34 cellular contexts compared by ENCODE assay signal in the genomic region with DNA sequence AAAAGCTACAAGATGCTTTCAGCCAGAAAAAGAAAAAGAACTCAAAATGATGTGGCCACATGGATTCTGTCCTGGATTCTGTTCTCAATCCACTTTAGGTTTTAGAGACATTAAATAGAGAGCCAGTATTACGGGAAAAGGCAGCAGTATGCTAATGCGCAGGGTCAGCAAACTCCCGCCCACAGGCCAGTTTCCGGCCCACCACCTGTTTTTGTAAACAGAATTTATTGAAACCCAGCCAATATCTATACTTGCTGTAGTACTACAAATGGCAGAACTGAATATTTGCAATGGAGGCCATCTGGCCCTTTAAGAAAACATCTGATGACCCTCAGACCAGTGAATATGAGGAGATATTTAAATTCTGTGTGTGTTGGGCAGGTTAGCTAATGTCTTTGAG.
"Had no signal": no experiment of that assay in that cellular context is flagged by ENCODE, and none has a peak within 500 bp of the region (broad histone marks: within the 10 kb centered on the region; RNA-seq: fewer than 3 reads in every experiment).

No MANE protein-coding gene starts in this region.

- H3K27ac Mint-ChIP-seq: activated B cell treated with CpG ODN at 0.5 μM for 24 hours; activated CD8-positive, alpha-beta T cell treated with anti-CD3 and anti-CD28 coated beads for 36 hours; activated naive CD4-positive, alpha-beta T cell treated with anti-CD3 and anti-CD28 coated beads, Interleukin-2, amount 50 U/mL, for 24 hours; activated naive CD8-positive, alpha-beta T cell treated with anti-CD3 and anti-CD28 coated beads, Interleukin-2, amount 10 ng/mL, durations not matched to agents 7 days and 5 days; activated T-cell treated with anti-CD3 and anti-CD28 coated beads, Interleukin-2, amount 50 U/mL, for 72 hours; activated T-helper 17 cell treated with anti-CD3 and anti-CD28 coated beads, Interleukin-2, amount 50 U/mL, for 72 hours had no signal

- H3K4me1 Mint-ChIP-seq: activated B cell treated with CpG ODN at 0.5 μM for 24 hours; activated naive CD4-positive, alpha-beta T cell treated with anti-CD3 and anti-CD28 coated beads, Interleukin-2, amount 50 U/mL, for 24 hours; activated naive CD8-positive, alpha-beta T cell treated with anti-CD3 and anti-CD28 coated beads, Interleukin-2, amount 10 ng/mL, durations not matched to agents 7 days and 5 days; activated T-helper 17 cell treated with anti-CD3 and anti-CD28 coated beads, Interleukin-2, amount 50 U/mL, for 72 hours; central memory CD8-positive, alpha-beta T cell had no signal

- H3K9me3 ChIP-seq: ascending aorta, colonic mucosa, Peyer's patch had no signal

- H3K4me1 ChIP-seq: ascending aorta, colonic mucosa, Peyer's patch had no signal

- H3K27me3 ChIP-seq: ascending aorta, cardiac muscle cell, colonic mucosa, Peyer's patch had no signal

- DNase-seq: activated B cell treated with CpG ODN at 0.5 μM for 24 hours; activated CD4-positive, alpha-beta T cell treated with anti-CD3 and anti-CD28 coated beads for 4 hours; activated CD4-positive, CD25-positive, alpha-beta regulatory T cell treated with anti-CD3 and anti-CD28 coated beads, Interleukin-2, amount 50 U/mL, for 72 hours; activated CD8-positive, alpha-beta T cell treated with anti-CD3 and anti-CD28 coated beads for 36 hours; activated effector memory CD4-positive, alpha-beta T cell treated with anti-CD3 and anti-CD28 coated beads, Interleukin-2, amount 50 U/mL, for 16 hours; activated naive CD4-positive, alpha-beta T cell; activated naive CD8-positive, alpha-beta T cell treated with anti-CD3 and anti-CD28 coated beads, Interleukin-2, amount 10 ng/mL, durations not matched to agents 7 days and 5 days; activated T-cell treated with anti-CD3 and anti-CD28 coated beads, Interleukin-2, amount 50 U/mL, for 1 hour; activated T-cell treated with anti-CD3 and anti-CD28 coated beads, Interleukin-2, amount 50 U/mL, for 72 hours; amygdala; colonic mucosa; MM.1S; MV-4-11; NCI-H1105 treated with DMSO at 0.1 percent for 48 hours; NCI-H1436; NCI-H187; NCI-H2029 treated with DMSO at 0.1 percent for 48 hours; NCI-H2227 treated with DMSO at 0.1 percent for 48 hours; NCI-H446; NCI-H510A treated with DMSO at 0.1 percent for 48 hours; NCI-H526 treated with DMSO at 0.1 percent for 48 hours; Peyer's patch; SW 1271; T-helper 1 cell; T-helper 2 cell; T-helper 9 cell had no signal

- H3K9me3 Mint-ChIP-seq: activated B cell treated with CpG ODN at 0.5 μM for 24 hours; activated CD8-positive, alpha-beta T cell treated with anti-CD3 and anti-CD28 coated beads for 36 hours; activated naive CD4-positive, alpha-beta T cell treated with anti-CD3 and anti-CD28 coated beads, Interleukin-2, amount 50 U/mL, for 24 hours; activated naive CD8-positive, alpha-beta T cell treated with anti-CD3 and anti-CD28 coated beads, Interleukin-2, amount 10 ng/mL, durations not matched to agents 7 days and 5 days; activated T-cell treated with anti-CD3 and anti-CD28 coated beads, Interleukin-2, amount 50 U/mL, for 72 hours had no signal

- H3K27ac ChIP-seq: ascending aorta, cardiac muscle cell, colonic mucosa, KMS-11, Peyer's patch, RWPE1, VCaP had no signal

- H3K4me3 Mint-ChIP-seq: activated B cell treated with CpG ODN at 0.5 μM for 24 hours; activated CD8-positive, alpha-beta T cell treated with anti-CD3 and anti-CD28 coated beads for 36 hours; activated naive CD4-positive, alpha-beta T cell treated with anti-CD3 and anti-CD28 coated beads, Interleukin-2, amount 50 U/mL, for 24 hours; activated naive CD8-positive, alpha-beta T cell treated with anti-CD3 and anti-CD28 coated beads, Interleukin-2, amount 10 ng/mL, durations not matched to agents 7 days and 5 days; activated T-cell treated with anti-CD3 and anti-CD28 coated beads, Interleukin-2, amount 50 U/mL, for 72 hours; activated T-helper 17 cell treated with anti-CD3 and anti-CD28 coated beads, Interleukin-2, amount 50 U/mL, for 72 hours; central memory CD8-positive, alpha-beta T cell had no signal

- H3K4me3 ChIP-seq: ascending aorta, cardiac muscle cell, colonic mucosa, Peyer's patch had no signal

- H3K36me3 Mint-ChIP-seq: activated naive CD4-positive, alpha-beta T cell treated with anti-CD3 and anti-CD28 coated beads, Interleukin-2, amount 50 U/mL, for 24 hours; activated naive CD8-positive, alpha-beta T cell treated with anti-CD3 and anti-CD28 coated beads, Interleukin-2, amount 10 ng/mL, durations not matched to agents 7 days and 5 days had no signal

- H3K36me3 ChIP-seq: ascending aorta, cardiac muscle cell, colonic mucosa, Peyer's patch had no signal

- H3K27me3 Mint-ChIP-seq: activated B cell treated with CpG ODN at 0.5 μM for 24 hours; activated naive CD4-positive, alpha-beta T cell treated with anti-CD3 and anti-CD28 coated beads, Interleukin-2, amount 50 U/mL, for 24 hours; activated naive CD8-positive, alpha-beta T cell treated with anti-CD3 and anti-CD28 coated beads, Interleukin-2, amount 10 ng/mL, durations not matched to agents 7 days and 5 days; activated T-helper 17 cell treated with anti-CD3 and anti-CD28 coated beads, Interleukin-2, amount 50 U/mL, for 72 hours; central memory CD8-positive, alpha-beta T cell had no signal
